ENCODE assay signal across 8 cellular contexts in genomic region chr2:636649-637405, GRCh38. TPM values are rescaled to one million over a fixed set of nuclear protein-coding genes. Genes with fewer than 3 reads are reported as not detected.
DNase-seq lines count a peak whose midpoint lies in the region; ATAC-seq and TF ChIP-seq lines count a peak whose summit lies in the region.

No MANE protein-coding gene starts in this region.

- H3K4me1 ChIP-seq in RWPE2 (ENCODE audit: insufficient read depth, poor library complexity, severe bottlenecking) (peaks cover 3% of the 10 kb centered on the region), cardiac muscle cell (ENCODE audit: low read depth) (no peaks in the 10 kb centered on the region), aorta (ENCODE audit: control insufficient read depth in 1 of 2, insufficient read depth in 2 of 2, low read length in 2 of 2) (no peaks in the 10 kb centered on the region)

- H3K9me3 Mint-ChIP-seq in activated naive CD8-positive, alpha-beta T cell treated with anti-CD3 and anti-CD28 coated beads, Interleukin-2, amount 10 ng/mL, durations not matched to agents 7 days and 5 days, result no peaks in the 10 kb centered on the region
- H3K9me3 Mint-ChIP-seq in progenitor cell of endocrine pancreas (ENCODE audit: low read depth), result peaks cover 5% of the 10 kb centered on the region

- peak overlapping the region; percentile 59 for H3K27ac Mint-ChIP-seq in activated naive CD8-positive, alpha-beta T cell treated with anti-CD3 and anti-CD28 coated beads, Interleukin-2, amount 10 ng/mL, durations not matched to agents 7 days and 5 days
- peak overlapping the region; percentile 59 for H3K27ac Mint-ChIP-seq in progenitor cell of endocrine pancreas

- H3K9me3 ChIP-seq in RWPE2 (ENCODE audit: severe bottlenecking) (no peaks in the 10 kb centered on the region), cardiac muscle cell (ENCODE audit: low read depth) (no peaks in the 10 kb centered on the region), aorta (ENCODE audit: control insufficient read depth, low read length) (no peaks in the 10 kb centered on the region)

- peak overlapping the region; percentile 78 for H3K4me3 Mint-ChIP-seq in activated naive CD8-positive, alpha-beta T cell treated with anti-CD3 and anti-CD28 coated beads, Interleukin-2, amount 10 ng/mL, durations not matched to agents 7 days and 5 days
- H3K4me3 Mint-ChIP-seq in progenitor cell of endocrine pancreas (ENCODE audit: low read depth), result no peak overlapping the region

- H3K4me3 ChIP-seq in RWPE2 (ENCODE audit: severe bottlenecking), result no peak overlapping the region
- H3K4me3 ChIP-seq in cardiac muscle cell, result no peak overlapping the region
- peak overlapping the region; percentile 1 to 3 for H3K4me3 ChIP-seq in aorta (ENCODE audit: low read length in 2 of 2)

- 11 to 12% methylated on average over 56 of the region's 56 CpGs for WGBS in aorta, 2 donors

- H3K27me3 Mint-ChIP-seq in activated naive CD8-positive, alpha-beta T cell treated with anti-CD3 and anti-CD28 coated beads, Interleukin-2, amount 10 ng/mL, durations not matched to agents 7 days and 5 days, result peaks cover 6% of the 10 kb centered on the region
- H3K27me3 Mint-ChIP-seq in progenitor cell of endocrine pancreas, result peaks cover 13% of the 10 kb centered on the region

- peak; percentile 57 for ATAC-seq in RWPE2 (ENCODE audit: low read depth)
- ATAC-seq in activated naive CD8-positive, alpha-beta T cell treated with anti-CD3 and anti-CD28 coated beads, Interleukin-2, amount 10 ng/mL, durations not matched to agents 7 days and 5 days (ENCODE audit: low read depth), result peak; percentile 72
- peak; percentile 92 for ATAC-seq in aorta (ENCODE audit: low FRiP score)

- H3K36me3 ChIP-seq in RWPE2 (ENCODE audit: low read depth) (no peaks in the 10 kb centered on the region), cardiac muscle cell (no peaks in the 10 kb centered on the region), aorta (ENCODE audit: control insufficient read depth in 1 of 2, insufficient read depth in 2 of 2, low read length in 1 of 2) (no peaks in the 10 kb centered on the region)

- no peaks in the 10 kb centered on the region for H3K36me3 Mint-ChIP-seq in activated naive CD8-positive, alpha-beta T cell treated with anti-CD3 and anti-CD28 coated beads, Interleukin-2, amount 10 ng/mL, durations not matched to agents 7 days and 5 days
- H3K36me3 Mint-ChIP-seq in progenitor cell of endocrine pancreas (ENCODE audit: insufficient read depth), result peaks cover 1% of the 10 kb centered on the region

- DNase-seq in SIG-M5 treated with dmso at 0.1 percent for 504 hours (lab: John Stamatoyannopoulos, UW; ENCODE audit: unreplicated experiment) (peak; percentile 29), SIG-M5 (lab: John Stamatoyannopoulos, UW) (no peak), HPDE6-E6E7 (ENCODE audit: extremely low spot score) (peak; percentile 4), RWPE2 (ENCODE audit: low spot score) (no peak), cardiac muscle cell (ENCODE audit: low read depth in 1 of 2, low spot score in 1 of 2) (peak; percentile 75 to 79), progenitor cell of endocrine pancreas (ENCODE audit: low spot score, unreplicated experiment) (peak; percentile 55), aorta (peak; percentile 79 to 92)
- peak; percentile 67 for DNase-seq in activated naive CD8-positive, alpha-beta T cell treated with anti-CD3 and anti-CD28 coated beads, Interleukin-2, amount 10 ng/mL, durations not matched to agents 7 days and 5 days

- H3K4me1 Mint-ChIP-seq in activated naive CD8-positive, alpha-beta T cell treated with anti-CD3 and anti-CD28 coated beads, Interleukin-2, amount 10 ng/mL, durations not matched to agents 7 days and 5 days, result peaks cover 2% of the 10 kb centered on the region
- H3K4me1 Mint-ChIP-seq in progenitor cell of endocrine pancreas (ENCODE audit: low read depth), result peaks cover 6% of the 10 kb centered on the region

- H3K27me3 ChIP-seq in RWPE2 (ENCODE audit: insufficient read depth, poor library complexity, severe bottlenecking) (no peaks in the 10 kb centered on the region), cardiac muscle cell (no peaks in the 10 kb centered on the region), aorta (ENCODE audit: control insufficient read depth in 1 of 2, insufficient read depth in 2 of 2, low read length in 1 of 2) (no peaks in the 10 kb centered on the region)

- intact Hi-C loops in aorta (cut with DNase I), result loop anchor here (5.0 kb wide), 2 partner anchors 390 to 465 kb away; no protein-coding TSS in a partner anchor

- H3K27ac ChIP-seq in RWPE2 (ENCODE audit: poor library complexity, severe bottlenecking) (no peak overlapping the region), cardiac muscle cell (no peak overlapping the region), aorta (ENCODE audit: low read depth in 1 of 2, low read length in 2 of 2) (no peak overlapping the region)

- POLR2A ChIA-PET in activated naive CD8-positive, alpha-beta T cell treated with anti-CD3 and anti-CD28 coated beads, Interleukin-2, amount 10 ng/mL, durations not matched to agents 7 days and 5 days (lab: Charles Lee), result no interaction called here

- peak; percentile 90 for TF ChIP-seq CTCF in RWPE2 (IDR thresholded peaks at IDR 0.05; ENCODE audit: poor library complexity, severe bottlenecking)
- peak; percentile 78 for TF ChIP-seq CTCF in cardiac muscle cell (IDR thresholded peaks at IDR 0.05; ENCODE audit: low read depth, low read length)
- peak; percentile 90 for TF ChIP-seq CTCF in progenitor cell of endocrine pancreas (IDR thresholded peaks at IDR 0.05; ENCODE audit: unreplicated experiment)

RNA-seq across cellular contexts. Expression of gene TMEM18, which starts 40.4 kb away (rescaled TPM):
- 10 to 100 TPM; 30.4 to 31.3 TPM for total RNA-seq in activated naive CD8-positive, alpha-beta T cell treated with anti-CD3 and anti-CD28 coated beads, Interleukin-2, amount 10 ng/mL, durations not matched to agents 7 days and 5 days
- 25.9 and 42.1 TPM in 2 replicates for total RNA-seq in cardiac muscle cell
- polyA plus RNA-seq in cardiac muscle cell, result 30.4 and 38.3 TPM in 2 replicates
- 19.3 and 24.8 TPM in 2 replicates for total RNA-seq in progenitor cell of endocrine pancreas
- total RNA-seq in aorta, result 10 to 100 TPM; 21.5 to 22.4 TPM
- 10 to 100 TPM; 17.8 to 26.2 TPM for polyA plus RNA-seq in aorta

Comparison
In these comparisons a context has a peak if more than half of its experiments do, and no peak if none do; other contexts are left out.
1. DNase-seq: peak in SIG-M5 treated with dmso at 0.1 percent for 504 hours (single experiment), HPDE6-E6E7 (single experiment), activated naive CD8-positive, alpha-beta T cell treated with anti-CD3 and anti-CD28 coated beads, Interleukin-2, amount 10 ng/mL, durations not matched to agents 7 days and 5 days (single experiment), cardiac muscle cell (2 of 2), progenitor cell of endocrine pancreas (single experiment) and aorta (2 of 2); none in SIG-M5 (single experiment) and RWPE2 (single experiment).
2. H3K4me3 ChIP-seq: peak in aorta (2 of 2); none in RWPE2 (single experiment) and cardiac muscle cell (single experiment).
3. Peak in every context shown above with its lines, with median percentiles within 50 percentile points of each other: ATAC-seq and CTCF ChIP-seq.